Comparison of ENCODE assay signal across 17 cellular contexts in the genomic region with DNA sequence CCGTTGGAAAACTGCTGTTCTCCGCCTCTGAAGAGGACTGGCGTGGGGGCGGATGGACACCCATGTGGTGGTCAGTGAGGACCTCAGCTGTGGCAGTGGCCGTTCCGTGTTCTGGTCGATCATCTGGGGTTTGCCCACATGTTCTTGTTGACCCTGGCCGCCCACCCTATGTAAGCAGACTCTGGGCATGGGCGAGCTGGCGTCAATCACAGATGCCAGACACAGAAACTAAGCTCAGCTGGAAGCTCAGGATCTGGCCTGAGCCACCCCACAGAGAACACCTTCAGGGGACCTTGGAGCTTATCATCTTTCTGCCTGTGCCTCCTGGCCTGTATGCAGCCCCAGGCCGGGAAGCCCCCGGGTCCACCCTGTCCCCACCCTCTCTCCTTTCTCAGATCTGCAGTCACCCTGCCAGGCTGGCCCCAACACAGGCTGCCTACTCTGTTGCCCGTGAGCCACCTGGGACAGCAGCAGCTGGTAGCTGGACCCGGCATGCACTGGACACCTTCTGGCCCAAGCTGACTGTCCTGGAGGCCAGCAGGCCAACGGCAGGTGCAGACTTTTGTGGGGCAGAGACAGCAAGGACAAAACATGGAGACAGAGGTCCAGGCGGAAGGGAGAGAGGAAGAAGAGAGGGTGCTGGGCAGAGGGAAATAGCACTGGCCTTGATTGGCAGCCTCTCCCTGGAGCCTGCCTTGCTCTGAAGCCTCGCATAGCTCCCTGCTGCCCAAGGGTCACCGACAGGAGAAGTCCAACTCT.
DNase-seq lines count a peak whose midpoint lies in the region; ATAC-seq and TF ChIP-seq lines count a peak whose summit lies in the region.
"Had no signal": no experiment of that assay in that cellular context is flagged by ENCODE, and none has a peak within 500 bp of the region (broad histone marks: within the 10 kb centered on the region; RNA-seq: fewer than 3 reads in every experiment).

No MANE protein-coding gene starts in this region.

- H2BK12ac ChIP-seq in trophoblast cell (ENCODE audit: low read length) (no peak overlapping the region), mesenchymal stem cell (ENCODE audit: low read length in 2 of 2) (no peak overlapping the region)

- H4K8ac ChIP-seq in trophoblast cell (ENCODE audit: low read depth, low read length), result no peak overlapping the region
- H4K8ac ChIP-seq in mesenchymal stem cell (ENCODE audit: low read length), result no peak overlapping the region

- H3K27ac ChIP-seq in left ventricle myocardium inferior (replicated peaks), result no peak overlapping the region
- H3K27ac ChIP-seq in trophoblast cell (ENCODE audit: low read depth, low read length), result no peak overlapping the region
- H3K27ac ChIP-seq in mesenchymal stem cell (ENCODE audit: low read length, poor library complexity, severe bottlenecking), result no peak overlapping the region
- H3K27ac ChIP-seq: PC-9 had no signal

- H3K4me3 ChIP-seq in left ventricle myocardium inferior (no peak overlapping the region), trophoblast cell (ENCODE audit: low read depth, low read length) (no peak overlapping the region), mesenchymal stem cell (ENCODE audit: insufficient read depth in 1 of 2, low read depth in 1 of 2, low read length in 2 of 2) (no peak overlapping the region)
- H3K4me3 ChIP-seq: K562, PC-9 had no signal

- no CpG with 5 or more reads among the region's 18 CpGs for WGBS in trophoblast cell (ENCODE audit: extremely low coverage, insufficient coverage, insufficient read length)
- 84% methylated on average over 18 of the region's 18 CpGs for WGBS in mesenchymal stem cell

- no peak for TF ChIP-seq CTCF in left ventricle myocardium inferior (IDR thresholded peaks at IDR 0.05; ENCODE audit: borderline replicate concordance)

- peaks cover 12% of the 10 kb centered on the region for H3K27me3 ChIP-seq in left ventricle myocardium inferior (ENCODE audit: low read depth)
- H3K27me3 ChIP-seq in trophoblast cell (ENCODE audit: insufficient read depth, low read length), result no peaks in the 10 kb centered on the region
- H3K27me3 ChIP-seq in mesenchymal stem cell (ENCODE audit: control insufficient read depth in 1 of 2, insufficient read depth in 1 of 2, low read length in 2 of 2), result peaks cover 0 to 23% of the 10 kb centered on the region in 2 experiments

- intact Hi-C loops in cardiac septum (cut with DNase I) (no loop called here), left cardiac atrium (cut with DNase I) (no loop called here), left ventricle myocardium inferior (cut with micrococcal nuclease) (no loop called here)

- H3K23ac ChIP-seq in trophoblast cell (ENCODE audit: low read length) (no peak overlapping the region), mesenchymal stem cell (ENCODE audit: low read length in 2 of 2) (no peak overlapping the region)

- H2BK120ac ChIP-seq in trophoblast cell (ENCODE audit: insufficient read depth, low read length, poor library complexity) (no peak overlapping the region), mesenchymal stem cell (ENCODE audit: low read depth, low read length) (no peak overlapping the region)

- ATAC-seq in left cardiac atrium (no peak), HG02973 (IDR thresholded peaks at IDR 0.05; ENCODE audit: unreplicated experiment) (no peak)
- ATAC-seq: K562 had no signal

- no peaks in the 10 kb centered on the region for H3K9me3 ChIP-seq in left ventricle myocardium inferior (replicated peaks)
- no peaks in the 10 kb centered on the region for H3K9me3 ChIP-seq in trophoblast cell (ENCODE audit: insufficient read depth, low read depth, low read length)
- H3K9me3 ChIP-seq in mesenchymal stem cell (ENCODE audit: control insufficient read depth, low read length), result no peaks in the 10 kb centered on the region

- peaks cover 2% of the 10 kb centered on the region for H3K79me2 ChIP-seq in trophoblast cell (ENCODE audit: control insufficient read depth, insufficient read depth, low read length, poor library complexity)

- peaks cover 10% of the 10 kb centered on the region for H3K79me1 ChIP-seq in trophoblast cell (ENCODE audit: low read length)
- no peaks in the 10 kb centered on the region for H3K79me1 ChIP-seq in mesenchymal stem cell (replicated peaks; ENCODE audit: low read length, poor library complexity, severe bottlenecking)

- no peaks in the 10 kb centered on the region for H3K4me1 ChIP-seq in left ventricle myocardium inferior
- H3K4me1 ChIP-seq in trophoblast cell (ENCODE audit: control insufficient read depth in 1 of 2, insufficient read depth in 2 of 2, low read length in 2 of 2), result peaks cover 13 to 16% of the 10 kb centered on the region in 2 experiments
- H3K4me1 ChIP-seq in mesenchymal stem cell (ENCODE audit: control insufficient read depth, insufficient read depth, low read depth, low read length), result no peaks in the 10 kb centered on the region

- H2AK5ac ChIP-seq in trophoblast cell (ENCODE audit: low read length) (no peak overlapping the region), mesenchymal stem cell (ENCODE audit: low read length, severe bottlenecking) (no peak overlapping the region)

- H3K14ac ChIP-seq in trophoblast cell (ENCODE audit: low read length), result no peak overlapping the region
- no peak overlapping the region for H3K14ac ChIP-seq in mesenchymal stem cell (ENCODE audit: low read length in 2 of 2)

- H2AFZ ChIP-seq in trophoblast cell (ENCODE audit: insufficient read depth, low read length, poor library complexity) (no peak overlapping the region), mesenchymal stem cell (ENCODE audit: low read depth, low read length) (no peak overlapping the region)
- H2AFZ ChIP-seq: PC-9 had no signal

- no peak overlapping the region for H3K4me2 ChIP-seq in trophoblast cell (ENCODE audit: low read length)
- no peak overlapping the region for H3K4me2 ChIP-seq in mesenchymal stem cell (ENCODE audit: low read length, poor library complexity, severe bottlenecking)
- H3K4me2 ChIP-seq: PC-9 had no signal

- H4K91ac ChIP-seq in trophoblast cell (ENCODE audit: low read depth, low read length) (peak overlapping the region; percentile 1), mesenchymal stem cell (ENCODE audit: low read length) (no peak overlapping the region)

- H3K18ac ChIP-seq in trophoblast cell (ENCODE audit: low read length) (no peak overlapping the region), mesenchymal stem cell (ENCODE audit: low read depth in 1 of 2, low read length in 2 of 2) (no peak overlapping the region)

- H4K12ac ChIP-seq in trophoblast cell (ENCODE audit: low read depth, low read length), result no peak overlapping the region

- DNase-seq in cardiac septum (ENCODE audit: low spot score) (peak; percentile 61), left cardiac atrium (no peak), left ventricle myocardium inferior (peak; percentile 6), trophoblast cell (no peak), HuH-7.5 (ENCODE audit: low spot score) (no peak), NCI-H187 (lab: John Stamatoyannopoulos, UW) (no peak), mesenchymal stem cell (no peak)
- DNase-seq: AML-193; CD4-positive, CD25-positive, alpha-beta regulatory T cell; NCI-H1436 treated with DMSO at 0.1 percent for 48 hours; NCI-H2107; NCI-H345; NCI-H69; PC-9; SHP77 had no signal

- H3K9ac ChIP-seq in trophoblast cell (ENCODE audit: low read length) (no peak overlapping the region), mesenchymal stem cell (ENCODE audit: low read length) (no peak overlapping the region)

- H2BK15ac ChIP-seq in mesenchymal stem cell (ENCODE audit: low read depth, poor library complexity, severe bottlenecking), result no peak overlapping the region

- H2BK5ac ChIP-seq in trophoblast cell (ENCODE audit: low read depth, low read length, poor library complexity) (no peak overlapping the region), mesenchymal stem cell (ENCODE audit: low read depth, low read length, poor library complexity, severe bottlenecking) (no peak overlapping the region)

- H3K4ac ChIP-seq in trophoblast cell (ENCODE audit: low read depth, low read length), result no peak overlapping the region
- no peak overlapping the region for H3K4ac ChIP-seq in mesenchymal stem cell (ENCODE audit: low read depth in 1 of 2, low read length in 2 of 2)

- H3K36me3 ChIP-seq in left ventricle myocardium inferior, result no peaks in the 10 kb centered on the region
- H3K36me3 ChIP-seq in trophoblast cell (ENCODE audit: control insufficient read depth in 1 of 2, insufficient read depth in 2 of 2, low read length in 2 of 2), result peaks cover 2 to 3% of the 10 kb centered on the region in 2 experiments
- no peaks in the 10 kb centered on the region for H3K36me3 ChIP-seq in mesenchymal stem cell (ENCODE audit: control insufficient read depth in 1 of 2, insufficient read depth in 2 of 2, low read depth in 1 of 2, low read length in 2 of 2)

Comparison
In these comparisons a context has a peak if more than half of its experiments do, and no peak if none do; other contexts are left out.
1. DNase-seq: peak in cardiac septum (single experiment) and left ventricle myocardium inferior (single experiment); none in left cardiac atrium (single experiment), trophoblast cell (0 of 2), HuH-7.5 (single experiment), NCI-H187 (0 of 2) and mesenchymal stem cell (single experiment).